ENCODE assay signal across 16 cellular contexts in genomic region chr6:127195833-127196232, GRCh38.
DNase-seq lines count a peak whose midpoint lies in the region; ATAC-seq and TF ChIP-seq lines count a peak whose summit lies in the region.
"Had no signal": no experiment of that assay in that cellular context is flagged by ENCODE, and none has a peak within 500 bp of the region (broad histone marks: within the 10 kb centered on the region; RNA-seq: fewer than 3 reads in every experiment).

No MANE protein-coding gene starts in this region.

- peak in 2 of 4 donors; percentile 21 to 24 for TF ChIP-seq CTCF in right lobe of liver (IDR thresholded peaks at IDR 0.05)

- H3K4me1 ChIP-seq in right lobe of liver = no peaks in the 10 kb centered on the region
- H3K4me1 ChIP-seq: BLaER1, HAP-1 had no signal

- no peaks in the 10 kb centered on the region for H3K36me3 Mint-ChIP-seq in stimulated activated memory B cell treated with anti-CD40 and anti-IgM and Interleukin-4, amounts not matched to agents 10 μg/mL and 1 μg/mL and 100 μg/mL, for 72 hours
- H3K36me3 Mint-ChIP-seq: CD4-positive, alpha-beta memory T cell had no signal

- intact Hi-C loops in right lobe of liver (cut with DNase I) = no loop called here

- no peaks in the 10 kb centered on the region for H3K27me3 Mint-ChIP-seq in stimulated activated memory B cell treated with anti-CD40 and anti-IgM and Interleukin-4, amounts not matched to agents 10 μg/mL and 1 μg/mL and 100 μg/mL, for 72 hours

- no peaks in the 10 kb centered on the region for H3K9me3 Mint-ChIP-seq in stimulated activated memory B cell treated with anti-CD40 and anti-IgM and Interleukin-4, amounts not matched to agents 10 μg/mL and 1 μg/mL and 100 μg/mL, for 72 hours
- H3K9me3 Mint-ChIP-seq: CD4-positive, alpha-beta memory T cell had no signal

- H3K27ac Mint-ChIP-seq in stimulated activated memory B cell treated with anti-CD40 and anti-IgM and Interleukin-4, amounts not matched to agents 10 μg/mL and 1 μg/mL and 100 μg/mL, for 72 hours = no peak overlapping the region
- H3K27ac Mint-ChIP-seq: CD14-positive monocyte; CD4-positive, alpha-beta memory T cell had no signal

- no peak overlapping the region for H3K27ac ChIP-seq in right lobe of liver
- H3K27ac ChIP-seq: BLaER1, GM23248 had no signal

- H3K9me3 ChIP-seq in right lobe of liver = no peaks in the 10 kb centered on the region
- H3K9me3 ChIP-seq: BLaER1, HAP-1 had no signal

- H3K4me3 ChIP-seq in right lobe of liver = no peak overlapping the region
- H3K4me3 ChIP-seq: BLaER1, GM12878, GM23248, HAP-1 had no signal

- no peaks in the 10 kb centered on the region for H3K4me1 Mint-ChIP-seq in stimulated activated memory B cell treated with anti-CD40 and anti-IgM and Interleukin-4, amounts not matched to agents 10 μg/mL and 1 μg/mL and 100 μg/mL, for 72 hours
- H3K4me1 Mint-ChIP-seq: CD4-positive, alpha-beta memory T cell had no signal

- in situ Hi-C loops in G401 (cut with HindIII; ENCODE audit: low sequenced_read_pairs) = no loop called here

- WGBS in right lobe of liver (ENCODE audit: insufficient coverage, low coverage, low lambda C conversion rate, missing lambda C conversion rate) = 32% methylated on average over 3 of the region's 3 CpGs

- peak; percentile 50 for DNase-seq in G401 (ENCODE audit: low spot score)
- peak; percentile 11 for DNase-seq in NCI-H69 (lab: John Stamatoyannopoulos, UW)
- DNase-seq in kidney glomerular epithelial cell (lab: John Stamatoyannopoulos, UW) = peak; percentile 6
- DNase-seq in right lobe of liver = no peak
- no peak for DNase-seq in NCI-H128 (lab: John Stamatoyannopoulos, UW; ENCODE audit: unreplicated experiment)
- no peak for DNase-seq in NCI-H1105 (lab: John Stamatoyannopoulos, UW)
- DNase-seq: 8988T; CD4-positive, alpha-beta memory T cell; DMS79 treated with DMSO at 0.1 percent for 48 hours; GM23248 had no signal

- H3K4me3 Mint-ChIP-seq in stimulated activated memory B cell treated with anti-CD40 and anti-IgM and Interleukin-4, amounts not matched to agents 10 μg/mL and 1 μg/mL and 100 μg/mL, for 72 hours = no peak overlapping the region
- H3K4me3 Mint-ChIP-seq: CD14-positive monocyte; CD4-positive, alpha-beta memory T cell had no signal

- no peaks in the 10 kb centered on the region for H3K36me3 ChIP-seq in right lobe of liver
- H3K36me3 ChIP-seq: BLaER1, HAP-1 had no signal

- ATAC-seq in right lobe of liver = peak; percentile 77 to 86 (median 82)
- no peak for ATAC-seq in HG03442 (IDR thresholded peaks at IDR 0.05; ENCODE audit: unreplicated experiment)
- no peak for ATAC-seq in stimulated activated memory B cell treated with anti-CD40 and anti-IgM and Interleukin-4, amounts not matched to agents 10 μg/mL and 1 μg/mL and 100 μg/mL, for 72 hours
- ATAC-seq: GM12878 had no signal

- no peak for TF ChIP-seq POLR2A in right lobe of liver (IDR thresholded peaks at IDR 0.05)

- no peaks in the 10 kb centered on the region for H3K27me3 ChIP-seq in right lobe of liver
- H3K27me3 ChIP-seq: BLaER1 had no signal

Comparison
In these comparisons a context has a peak if more than half of its experiments do, and no peak if none do; other contexts are left out.
1. DNase-seq: peak in G401 (single experiment), NCI-H69 (single experiment) and kidney glomerular epithelial cell (single experiment); none in right lobe of liver (0 of 3), NCI-H128 (single experiment) and NCI-H1105 (single experiment).
2. ATAC-seq: peak in right lobe of liver (4 of 4); none in HG03442 (single experiment) and stimulated activated memory B cell treated with anti-CD40 and anti-IgM and Interleukin-4, amounts not matched to agents 10 μg/mL and 1 μg/mL and 100 μg/mL, for 72 hours (single experiment).